8 cellular contexts compared by ENCODE assay signal in genomic region chr2:197515277-197515797, GRCh38. TPM values are rescaled to one million over a fixed set of nuclear protein-coding genes. Genes with fewer than 3 reads are reported as not detected.
DNase-seq lines count a peak whose midpoint lies in the region; ATAC-seq and TF ChIP-seq lines count a peak whose summit lies in the region.

No MANE protein-coding gene starts in this region.

- WGBS in mesendoderm (ENCODE audit: extremely low coverage, insufficient coverage, low lambda C conversion rate): no CpG with 5 or more reads among the region's 24 CpGs
- WGBS in aorta, 2 donors: 0% methylated on average over 24 of the region's 24 CpGs

- H3K9ac ChIP-seq in mesendoderm (ENCODE audit: low read length): peak overlapping the region; percentile 73

- TF ChIP-seq CTCF in HFF-Myc (IDR thresholded peaks at IDR 0.05; ENCODE audit: low read depth, low read length, missing control alignments): no peak

- peak overlapping the region; percentile 96 for H3K4me3 Mint-ChIP-seq in central memory CD8-positive, alpha-beta T cell

- H3K27me3 Mint-ChIP-seq in central memory CD8-positive, alpha-beta T cell: no peaks in the 10 kb centered on the region

- peaks cover 32% of the 10 kb centered on the region for H3K79me2 ChIP-seq in mesendoderm (ENCODE audit: control insufficient read depth, insufficient read depth, low read length)

- H3K79me1 ChIP-seq in mesendoderm (ENCODE audit: low read length): no peaks in the 10 kb centered on the region

- H3K4me2 ChIP-seq in mesendoderm (ENCODE audit: low read length): peak overlapping the region; percentile 49

- H3K36me3 Mint-ChIP-seq in central memory CD8-positive, alpha-beta T cell (ENCODE audit: insufficient read depth): peaks cover 10% of the 10 kb centered on the region

- H2BK5ac ChIP-seq in mesendoderm (ENCODE audit: low read length): peak overlapping the region; percentile 24

- peak overlapping the region; percentile 23 for H2BK15ac ChIP-seq in mesendoderm (replicated peaks; ENCODE audit: low read depth)

- H4K5ac ChIP-seq in mesendoderm (ENCODE audit: low read length): no peak overlapping the region

- H3K27me3 ChIP-seq in mesendoderm (ENCODE audit: insufficient read depth, low read length, poor library complexity): no peaks in the 10 kb centered on the region
- no peaks in the 10 kb centered on the region for H3K27me3 ChIP-seq in aorta (ENCODE audit: control insufficient read depth in 1 of 2, insufficient read depth in 2 of 2, low read length in 1 of 2)

- DNase-seq in HFF-Myc (ENCODE audit: extremely low read depth, low read depth) (no peak), NCI-H524 (lab: John Stamatoyannopoulos, UW) (peak; percentile 83 to 95), mesendoderm (no peak), aorta (no peak), HK-2 (ENCODE audit: unreplicated experiment) (no peak), kidney tubule cell (ENCODE audit: low spot score) (no peak)
- no peak for DNase-seq in central memory CD8-positive, alpha-beta T cell (ENCODE audit: low spot score in 2 of 2)

- H3K9me3 Mint-ChIP-seq in central memory CD8-positive, alpha-beta T cell: no peaks in the 10 kb centered on the region

- H3K27ac Mint-ChIP-seq in central memory CD8-positive, alpha-beta T cell (ENCODE audit: low read depth): peak overlapping the region; percentile 90

- H3K18ac ChIP-seq in mesendoderm (ENCODE audit: low read length): peak overlapping the region; percentile 53

- no peak overlapping the region for H3K4ac ChIP-seq in mesendoderm (ENCODE audit: low read depth, low read length)

- H4K8ac ChIP-seq in mesendoderm (ENCODE audit: low read depth, low read length): no peak overlapping the region

- intact Hi-C loops in aorta (cut with DNase I): loop anchor here in 1 of 2 donors (1.0 to 10.0 kb wide), 2 partner anchors 15 to 259 kb away; partner anchors contain the start of gene HSPE1

- H3K27ac ChIP-seq in mesendoderm (ENCODE audit: low read depth, low read length): peak overlapping the region; percentile 57
- H3K27ac ChIP-seq in aorta (ENCODE audit: low read depth in 1 of 2, low read length in 2 of 2): peak overlapping the region; percentile 84 to 94

- H3K4me3 ChIP-seq in HFF-Myc (replicated peaks; ENCODE audit: low read depth, low read length) (peak overlapping the region; percentile 69), mesendoderm (ENCODE audit: low read length) (peak overlapping the region; percentile 27), aorta (ENCODE audit: low read length in 2 of 2) (peak overlapping the region; percentile 53 to 75)

- H3K56ac ChIP-seq in mesendoderm (ENCODE audit: low read length): peak overlapping the region; percentile 98

- H3K36me3 ChIP-seq in mesendoderm (ENCODE audit: control insufficient read depth, insufficient read depth, low read length) (no peaks in the 10 kb centered on the region), aorta (ENCODE audit: control insufficient read depth in 1 of 2, insufficient read depth in 2 of 2, low read length in 1 of 2) (no peaks in the 10 kb centered on the region)

- H2BK120ac ChIP-seq in mesendoderm (ENCODE audit: low read depth, low read length): peak overlapping the region; percentile 5

- peak; percentile 3 for ATAC-seq in GM18498 (IDR thresholded peaks at IDR 0.05; ENCODE audit: unreplicated experiment)
- peak; percentile 25 for ATAC-seq in central memory CD8-positive, alpha-beta T cell (replicated peaks; ENCODE audit: extremely low read depth, poor library complexity, severe bottlenecking)
- ATAC-seq in aorta (ENCODE audit: low FRiP score): peak; percentile 1

- no peak overlapping the region for H2AK5ac ChIP-seq in mesendoderm (ENCODE audit: low read length)

- H3K4me1 ChIP-seq in mesendoderm (ENCODE audit: control insufficient read depth, low read depth, low read length): no peaks in the 10 kb centered on the region
- H3K4me1 ChIP-seq in aorta (ENCODE audit: control insufficient read depth in 1 of 2, insufficient read depth in 2 of 2, low read length in 2 of 2): no peaks in the 10 kb centered on the region

- peaks cover 25% of the 10 kb centered on the region for H3K4me1 Mint-ChIP-seq in central memory CD8-positive, alpha-beta T cell

- H3K23ac ChIP-seq in mesendoderm (ENCODE audit: low read length): no peak overlapping the region

- no peaks in the 10 kb centered on the region for H3K9me3 ChIP-seq in aorta (ENCODE audit: control insufficient read depth, low read length)

RNA-seq across cellular contexts. Expression of gene MOB4, which starts 0.5 kb away (rescaled TPM):
- 67.2 TPM for polyA plus RNA-seq in mesendoderm (2013, experiment 1 of 2)
- 67.7 TPM for polyA plus RNA-seq in mesendoderm (2013, experiment 2 of 2)
- 10 to 100 TPM; 24.9 to 36.1 TPM for total RNA-seq in aorta
- 10 to 100 TPM; 24.0 to 25.8 TPM for polyA plus RNA-seq in aorta

RNA-seq across cellular contexts. Expression of gene HSPE1, which starts 15.2 kb away (rescaled TPM):
- 912 TPM for polyA plus RNA-seq in mesendoderm (2013, experiment 1 of 2)
- polyA plus RNA-seq in mesendoderm (2013, experiment 2 of 2): 910 TPM
- 10 to 100 TPM; 46.1 to 61.2 TPM for total RNA-seq in aorta
- 100 to 1,000 TPM in 1 of 2 donors, 10 to 100 TPM in 1; 48.5 to 113 TPM for polyA plus RNA-seq in aorta

RNA-seq across cellular contexts. Expression of gene HSPD1, which starts 15.7 kb away (rescaled TPM):
- 828 TPM for polyA plus RNA-seq in mesendoderm (2013, experiment 1 of 2)
- polyA plus RNA-seq in mesendoderm (2013, experiment 2 of 2): 823 TPM
- 100 to 1,000 TPM; 115 to 149 TPM for total RNA-seq in aorta
- polyA plus RNA-seq in aorta: 100 to 1,000 TPM in 1 of 2 donors, 10 to 100 TPM in 1; 74.4 to 113 TPM

Comparison
In these comparisons a context has a peak if more than half of its experiments do, and no peak if none do; other contexts are left out.
1. DNase-seq: peak in NCI-H524 (2 of 2); none in HFF-Myc (single experiment), central memory CD8-positive, alpha-beta T cell (0 of 2), mesendoderm (single experiment), aorta (0 of 2), HK-2 (single experiment) and kidney tubule cell (single experiment).
2. Peak in every context shown above with its lines, with median percentiles within 50 percentile points of each other: ATAC-seq and H3K4me3 ChIP-seq.